11 cellular contexts compared by ENCODE assay signal in the genomic region with DNA sequence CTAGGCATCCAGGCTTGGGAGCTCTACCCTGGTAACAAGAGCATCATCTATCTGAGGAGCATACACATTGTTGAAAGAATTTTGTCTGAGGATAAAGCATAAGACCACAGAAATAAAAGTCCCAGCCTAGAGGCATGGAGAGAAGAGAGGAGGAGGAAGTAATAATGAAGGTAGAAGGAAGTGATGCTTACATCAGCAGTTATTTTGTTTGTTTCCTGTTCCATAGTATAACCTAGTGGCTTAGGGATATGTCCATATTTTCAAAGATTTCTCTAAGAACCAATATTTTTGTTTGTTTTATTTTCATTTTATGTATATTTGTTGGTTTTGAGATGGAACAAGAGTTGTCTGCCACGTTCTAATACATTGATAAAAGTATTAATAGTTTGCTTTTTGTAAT.
"Had no signal": no experiment of that assay in that cellular context is flagged by ENCODE, and none has a peak within 500 bp of the region (broad histone marks: within the 10 kb centered on the region; RNA-seq: fewer than 3 reads in every experiment).

No MANE protein-coding gene starts in this region.

- H3K36me3 ChIP-seq: HAP-1 had no signal

- H2AFZ ChIP-seq: GM23248, GM23338 had no signal

- H3K4me1 Mint-ChIP-seq: GM23338, H9 had no signal

- H3K4me3 Mint-ChIP-seq: GM23338, H9, HFFc6 had no signal

- H3K9me3 Mint-ChIP-seq: GM23338, H9 had no signal

- ATAC-seq: GM23338, HCT116 had no signal

- H3K27ac Mint-ChIP-seq: GM23338, H9, HFFc6 had no signal

- FAIRE-seq: H1, H54 had no signal

- H3K9me3 ChIP-seq: HAP-1 had no signal

- H3K27ac ChIP-seq: GM23248 had no signal

- DNase-seq: GM23248, GOT3, H7, H9, HCEC 1CT, HFFc6 had no signal

- H3K4me1 ChIP-seq: HAP-1 had no signal

- H3K4me3 ChIP-seq: GM23248, GM23338, HAP-1 had no signal

- H3K4me2 ChIP-seq: GM23338 had no signal

- H3K9ac ChIP-seq: GM23248 had no signal
